Comparison of ENCODE assay signal across 19 cellular contexts in the genomic region with DNA sequence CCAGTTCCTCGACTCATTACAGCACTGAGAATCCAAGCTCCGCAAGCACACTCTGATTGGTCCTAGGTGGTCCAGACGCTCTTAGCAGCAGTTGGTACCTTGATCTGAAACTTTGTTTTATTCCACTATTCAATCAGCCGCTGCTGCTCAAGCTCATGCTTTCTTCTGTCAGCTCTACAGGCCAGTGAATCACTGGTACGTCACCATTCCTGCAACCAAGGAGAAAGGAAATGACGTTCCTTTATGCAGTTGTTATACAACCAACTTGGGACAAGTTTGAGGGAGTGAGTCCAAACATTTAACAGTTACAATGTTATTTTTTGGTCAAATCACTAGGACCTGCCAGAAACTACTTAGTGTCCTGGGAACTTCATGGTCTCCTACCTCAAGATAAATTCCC.
"Had no signal": no experiment of that assay in that cellular context is flagged by ENCODE, and none has a peak within 500 bp of the region (broad histone marks: within the 10 kb centered on the region; RNA-seq: fewer than 3 reads in every experiment).

No MANE protein-coding gene starts in this region.

- H3K4me3 ChIP-seq: heart right ventricle, sigmoid colon, skin epidermis had no signal

- ATAC-seq: heart right ventricle; left lobe of liver; naive thymus-derived CD4-positive, alpha-beta T cell had no signal

- DNase-seq: dermis blood vessel endothelial cell; endodermal cell; erythroblast; heart right ventricle; hypothalamus; mammary epithelial cell; naive thymus-derived CD4-positive, alpha-beta T cell; nephron progenitor cell; sigmoid colon; stimulated activated CD4-positive, alpha-beta T cell treated with anti-CD3 and anti-CD28 coated beads, Interleukin-2, amount 100 ng/mL, for 24 hours; stimulated activated CD4-positive, alpha-beta T cell treated with anti-CD3 and anti-CD28 coated beads, Interleukin-4, amount 100 ng/mL, for 4 hours; stimulated activated naive CD4-positive, alpha-beta T cell; trophoblast cell had no signal

- H3K9me3 ChIP-seq: sigmoid colon had no signal

- H3K27me3 ChIP-seq: heart right ventricle, sigmoid colon had no signal

- H3K36me3 ChIP-seq: heart right ventricle, sigmoid colon had no signal

- FAIRE-seq: colon, endothelial cell of umbilical vein, frontal cortex, islet of Langerhans had no signal

- H3K4me1 ChIP-seq: heart right ventricle, sigmoid colon had no signal

- H3K27ac ChIP-seq: heart right ventricle, sigmoid colon, skin epidermis had no signal
